ENCODE assay signal across 14 cellular contexts in the genomic region with DNA sequence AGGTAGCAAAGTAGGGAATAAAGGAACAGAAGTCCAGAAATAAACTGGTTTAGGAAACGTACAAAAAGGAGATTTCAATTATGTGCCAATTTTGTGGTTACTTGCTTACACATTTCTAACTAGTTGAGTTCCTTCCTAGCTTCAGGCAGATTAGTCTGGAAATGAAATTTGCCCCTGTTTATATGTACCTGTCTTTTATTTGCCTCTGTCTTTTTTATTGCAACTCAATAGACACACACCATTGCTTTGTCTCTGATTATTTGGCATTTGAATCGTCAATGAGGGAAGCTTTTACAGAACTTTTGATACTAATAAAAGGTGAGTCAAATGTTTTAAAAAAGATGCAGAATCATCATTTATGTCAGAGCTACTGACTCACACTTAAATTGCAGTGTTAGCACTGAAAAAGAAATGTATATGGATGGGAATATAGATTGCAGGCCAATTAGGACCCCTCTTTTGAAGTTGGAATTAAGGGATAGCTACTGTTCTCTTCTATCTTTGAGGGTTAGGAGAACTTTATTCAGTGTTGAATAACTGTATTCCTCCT.
A peak's percentile ranks its signal among the peaks of the same experiment; 100 is the strongest.
DNase-seq lines count a peak whose midpoint lies in the region; ATAC-seq and TF ChIP-seq lines count a peak whose summit lies in the region.
"Had no signal": no experiment of that assay in that cellular context is flagged by ENCODE, and none has a peak within 500 bp of the region (broad histone marks: within the 10 kb centered on the region; RNA-seq: fewer than 3 reads in every experiment).

No MANE protein-coding gene starts in this region.

- DNase-seq in LNCaP clone FGC (ENCODE audit: low read depth) (no peak), MCF 10A (ENCODE audit: unreplicated experiment) (no peak), glutamatergic neuron (no peak), midbrain (lab: John Stamatoyannopoulos, UW) (no peak), LoVo (ENCODE audit: low spot score) (no peak), left lobe of liver (ENCODE audit: low spot score) (no peak), NCI-H226 (no peak)
- DNase-seq: BE2C; CD4-positive, alpha-beta memory T cell; HFFc6; NCI-H1417; NCI-H1930; NCI-H2171; NCI-H748 treated with DMSO at 0.1 percent for 48 hours had no signal

- H3K4me3 ChIP-seq in LNCaP clone FGC (ENCODE audit: low read depth, low read length), result peak overlapping the region; percentile 5; the same call in 1 of the 2 replicates

- H3K9me3 Mint-ChIP-seq in MCF 10A (ENCODE audit: unreplicated experiment) (no peaks in the 10 kb centered on the region), glutamatergic neuron (ENCODE audit: unreplicated experiment) (peaks cover 34% of the 10 kb centered on the region)
- H3K9me3 Mint-ChIP-seq: CD4-positive, alpha-beta memory T cell; HFFc6 had no signal

- POLR2A ChIA-PET in MCF 10A (lab: Yijun Ruan, JAX), result interaction anchor here (0.6 to 1.1 kb wide), 6 partner anchors 9 to 145 kb away, joined by 3 to 5 read pairs (median 3); no protein-coding TSS in a partner anchor

- H3K36me3 Mint-ChIP-seq in MCF 10A (ENCODE audit: insufficient read depth, unreplicated experiment) (peaks cover 6% of the 10 kb centered on the region), glutamatergic neuron (ENCODE audit: unreplicated experiment) (no peaks in the 10 kb centered on the region)

- peak overlapping the region; percentile 32 for H3K27ac Mint-ChIP-seq in MCF 10A (ENCODE audit: low read depth, unreplicated experiment)
- H3K27ac Mint-ChIP-seq in glutamatergic neuron (ENCODE audit: unreplicated experiment), result peak overlapping the region; percentile 9
- H3K27ac Mint-ChIP-seq: CD4-positive, alpha-beta memory T cell; HFFc6 had no signal

- intact Hi-C loops in MCF 10A (cut with micrococcal nuclease), result no loop called here

- TF ChIP-seq CTCF in LNCaP clone FGC (IDR thresholded peaks at IDR 0.05; ENCODE audit: control insufficient read depth, extremely low read depth, insufficient read depth) (no peak), MCF 10A (IDR thresholded peaks at IDR 0.05; ENCODE audit: unreplicated experiment) (no peak), glutamatergic neuron (IDR thresholded peaks at IDR 0.05; ENCODE audit: partially characterized antibody, unreplicated experiment) (no peak)

- no TSS peak for BruUV-seq in MCF 10A (replicated peaks; lab: Mats Ljungman, UMichigan)

- CTCF ChIA-PET in MCF 10A (lab: Yijun Ruan, JAX), result interaction anchor here (0.6 to 2.2 kb wide), 3 partner anchors 9 to 40 kb away, joined by 3 to 11 read pairs (median 3); no protein-coding TSS in a partner anchor

- H3K4me3 Mint-ChIP-seq in MCF 10A (ENCODE audit: unreplicated experiment) (no peak overlapping the region), glutamatergic neuron (ENCODE audit: unreplicated experiment) (no peak overlapping the region)
- H3K4me3 Mint-ChIP-seq: CD4-positive, alpha-beta memory T cell; HFFc6 had no signal

- no peak for ATAC-seq in left lobe of liver

- H3K27me3 Mint-ChIP-seq in MCF 10A (ENCODE audit: insufficient read depth, unreplicated experiment) (no peaks in the 10 kb centered on the region), glutamatergic neuron (ENCODE audit: unreplicated experiment) (peaks cover 17% of the 10 kb centered on the region)
- H3K27me3 Mint-ChIP-seq: CD4-positive, alpha-beta memory T cell had no signal

- H3K4me1 Mint-ChIP-seq in MCF 10A (ENCODE audit: insufficient read depth, unreplicated experiment) (peaks cover 25% of the 10 kb centered on the region), glutamatergic neuron (ENCODE audit: low read depth, unreplicated experiment) (peaks cover 59% of the 10 kb centered on the region)
